22 cellular contexts compared by ENCODE assay signal in genomic region chr10:80184291-80184690, GRCh38. TPM values are rescaled to one million over a fixed set of nuclear protein-coding genes. Genes with fewer than 3 reads are reported as not detected.
DNase-seq lines count a peak whose midpoint lies in the region; ATAC-seq and TF ChIP-seq lines count a peak whose summit lies in the region.
"Had no signal": no experiment of that assay in that cellular context is flagged by ENCODE, and none has a peak within 500 bp of the region (broad histone marks: within the 10 kb centered on the region; RNA-seq: fewer than 3 reads in every experiment).

No MANE protein-coding gene starts in this region.

- H3K4me1 Mint-ChIP-seq in T-helper 1 cell treated with Interleukin-12 subunit alpha and Interleukin-12 subunit beta and Interleukin-4 antibody, amounts not matched to agents 30 μg/mL and 1 μg/mL, for 36 hours (ENCODE audit: low read depth): peaks cover 52% of the 10 kb centered on the region
- H3K4me1 Mint-ChIP-seq in activated T-helper 1 cell treated with anti-CD3 and anti-CD28 coated beads, Interleukin-12 subunit alpha, Interleukin-12 subunit beta, Interleukin-2, Interleukin-4 antibody, amounts not matched to agents 30 ng/mL and 10 ng/mL and 1 ng/mL, durations not matched to agents 14 hours and 24 hours and 36 hours (ENCODE audit: low read depth): peaks cover 72% of the 10 kb centered on the region
- H3K4me1 Mint-ChIP-seq in progenitor cell of endocrine pancreas (ENCODE audit: low read depth): peaks cover 4% of the 10 kb centered on the region

- no peak overlapping the region for H3K4me3 ChIP-seq in right atrium auricular region
- H3K4me3 ChIP-seq: adrenal gland, upper lobe of left lung had no signal

- no peaks in the 10 kb centered on the region for H3K27me3 Mint-ChIP-seq in T-helper 1 cell treated with Interleukin-12 subunit alpha and Interleukin-12 subunit beta and Interleukin-4 antibody, amounts not matched to agents 30 μg/mL and 1 μg/mL, for 36 hours (ENCODE audit: low read depth)
- no peaks in the 10 kb centered on the region for H3K27me3 Mint-ChIP-seq in activated T-helper 1 cell treated with anti-CD3 and anti-CD28 coated beads, Interleukin-12 subunit alpha, Interleukin-12 subunit beta, Interleukin-2, Interleukin-4 antibody, amounts not matched to agents 30 ng/mL and 10 ng/mL and 1 ng/mL, durations not matched to agents 14 hours and 24 hours and 36 hours (ENCODE audit: insufficient read depth)
- no peaks in the 10 kb centered on the region for H3K27me3 Mint-ChIP-seq in progenitor cell of endocrine pancreas

- no peaks in the 10 kb centered on the region for H3K9me3 Mint-ChIP-seq in T-helper 1 cell treated with Interleukin-12 subunit alpha and Interleukin-12 subunit beta and Interleukin-4 antibody, amounts not matched to agents 30 μg/mL and 1 μg/mL, for 36 hours
- no peaks in the 10 kb centered on the region for H3K9me3 Mint-ChIP-seq in activated T-helper 1 cell treated with anti-CD3 and anti-CD28 coated beads, Interleukin-12 subunit alpha, Interleukin-12 subunit beta, Interleukin-2, Interleukin-4 antibody, amounts not matched to agents 30 ng/mL and 10 ng/mL and 1 ng/mL, durations not matched to agents 14 hours and 24 hours and 36 hours
- no peaks in the 10 kb centered on the region for H3K9me3 Mint-ChIP-seq in progenitor cell of endocrine pancreas (ENCODE audit: low read depth)

- no peak overlapping the region for H3K4me3 Mint-ChIP-seq in T-helper 1 cell treated with Interleukin-12 subunit alpha and Interleukin-12 subunit beta and Interleukin-4 antibody, amounts not matched to agents 30 μg/mL and 1 μg/mL, for 36 hours
- no peak overlapping the region for H3K4me3 Mint-ChIP-seq in activated T-helper 1 cell treated with anti-CD3 and anti-CD28 coated beads, Interleukin-12 subunit alpha, Interleukin-12 subunit beta, Interleukin-2, Interleukin-4 antibody, amounts not matched to agents 30 ng/mL and 10 ng/mL and 1 ng/mL, durations not matched to agents 14 hours and 24 hours and 36 hours
- H3K4me3 Mint-ChIP-seq in progenitor cell of endocrine pancreas (ENCODE audit: low read depth): no peak overlapping the region

- peaks cover 5% of the 10 kb centered on the region for H3K36me3 Mint-ChIP-seq in T-helper 1 cell treated with Interleukin-12 subunit alpha and Interleukin-12 subunit beta and Interleukin-4 antibody, amounts not matched to agents 30 μg/mL and 1 μg/mL, for 36 hours (ENCODE audit: low read depth)
- H3K36me3 Mint-ChIP-seq in activated T-helper 1 cell treated with anti-CD3 and anti-CD28 coated beads, Interleukin-12 subunit alpha, Interleukin-12 subunit beta, Interleukin-2, Interleukin-4 antibody, amounts not matched to agents 30 ng/mL and 10 ng/mL and 1 ng/mL, durations not matched to agents 14 hours and 24 hours and 36 hours (ENCODE audit: low read depth): peaks cover 15% of the 10 kb centered on the region
- H3K36me3 Mint-ChIP-seq in progenitor cell of endocrine pancreas (ENCODE audit: insufficient read depth): peaks cover 1% of the 10 kb centered on the region

- peak overlapping the region; percentile 22 for H3K27ac Mint-ChIP-seq in T-helper 1 cell treated with Interleukin-12 subunit alpha and Interleukin-12 subunit beta and Interleukin-4 antibody, amounts not matched to agents 30 μg/mL and 1 μg/mL, for 36 hours
- H3K27ac Mint-ChIP-seq in activated T-helper 1 cell treated with anti-CD3 and anti-CD28 coated beads, Interleukin-12 subunit alpha, Interleukin-12 subunit beta, Interleukin-2, Interleukin-4 antibody, amounts not matched to agents 30 ng/mL and 10 ng/mL and 1 ng/mL, durations not matched to agents 14 hours and 24 hours and 36 hours: peak overlapping the region; percentile 21
- peak overlapping the region; percentile 55 for H3K27ac Mint-ChIP-seq in progenitor cell of endocrine pancreas

- no peak for ATAC-seq in Right ventricle myocardium inferior
- ATAC-seq in esophagus mucosa: no peak
- ATAC-seq: sciatic nerve had no signal

- no peaks in the 10 kb centered on the region for H3K9me3 ChIP-seq in right atrium auricular region
- H3K9me3 ChIP-seq: adrenal gland, Caco-2, upper lobe of left lung had no signal

- H3K27ac ChIP-seq in right atrium auricular region: peak overlapping the region; percentile 87 to 92
- H3K27ac ChIP-seq: adrenal gland, parathyroid adenoma, upper lobe of left lung had no signal

- no peaks in the 10 kb centered on the region for H3K36me3 ChIP-seq in right atrium auricular region
- H3K36me3 ChIP-seq: adrenal gland had no signal

- no peak for DNase-seq in T-helper 1 cell
- no peak for DNase-seq in right atrium auricular region (ENCODE audit: low spot score)
- DNase-seq in Right ventricle myocardium inferior (ENCODE audit: missing footprints): no peak
- no peak for DNase-seq in activated T-helper 1 cell treated with anti-CD3 and anti-CD28 coated beads, Interleukin-12 subunit alpha, Interleukin-12 subunit beta, Interleukin-2, Interleukin-4 antibody, amounts not matched to agents 30 ng/mL and 10 ng/mL and 1 ng/mL, durations not matched to agents 14 hours and 24 hours and 36 hours (ENCODE audit: low spot score)
- DNase-seq in progenitor cell of endocrine pancreas (ENCODE audit: low spot score, unreplicated experiment): no peak
- no peak for DNase-seq in occipital lobe (lab: John Stamatoyannopoulos, UW)
- DNase-seq: activated T-cell treated with anti-CD3 and anti-CD28 coated beads, Interleukin-2, amount 50 U/mL, for 48 hours; adrenal gland; Caco-2; Karpas-422; mesendoderm; NCI-H1092 treated with DMSO at 0.1 percent for 48 hours; NCI-H2029; NCI-H345; NCI-H774; stimulated activated CD4-positive, alpha-beta T cell treated with anti-CD3 and anti-CD28 coated beads, Interleukin-15, amount 100 ng/mL, for 24 hours; upper lobe of left lung had no signal

- H3K4me1 ChIP-seq in right atrium auricular region: peaks cover 0 to 97% of the 10 kb centered on the region in 2 donors
- H3K4me1 ChIP-seq: Caco-2, parathyroid adenoma had no signal

- no peak for TF ChIP-seq CTCF in right atrium auricular region (IDR thresholded peaks at IDR 0.05)
- no peak for TF ChIP-seq CTCF in progenitor cell of endocrine pancreas (IDR thresholded peaks at IDR 0.05; ENCODE audit: unreplicated experiment)

- intact Hi-C loops in Right ventricle myocardium inferior (cut with DNase I): no loop called here
- intact Hi-C loops in activated T-helper 1 cell treated with anti-CD3 and anti-CD28 coated beads, Interleukin-12 subunit alpha, Interleukin-12 subunit beta, Interleukin-2, Interleukin-4 antibody, amounts not matched to agents 30 ng/mL and 10 ng/mL and 1 ng/mL, durations not matched to agents 14 hours and 24 hours and 36 hours (cut with micrococcal nuclease): no loop called here

- H3K27me3 ChIP-seq in right atrium auricular region: no peaks in the 10 kb centered on the region
- H3K27me3 ChIP-seq: adrenal gland, upper lobe of left lung had no signal

RNA-seq across cellular contexts. Expression of gene ANXA11, which starts 21.0 kb away (rescaled TPM):
- total RNA-seq in right atrium auricular region: 100 to 1,000 TPM; 224 to 266 TPM
- total RNA-seq in Right ventricle myocardium inferior: 420 TPM
- 216 and 239 TPM in 2 replicates for total RNA-seq in activated T-helper 1 cell treated with anti-CD3 and anti-CD28 coated beads, Interleukin-12 subunit alpha, Interleukin-12 subunit beta, Interleukin-2, Interleukin-4 antibody, amounts not matched to agents 30 ng/mL and 10 ng/mL and 1 ng/mL, durations not matched to agents 14 hours and 24 hours and 36 hours
- 120 and 126 TPM in 2 replicates for total RNA-seq in progenitor cell of endocrine pancreas
- 2.3 TPM for total RNA-seq in occipital lobe
- 261 TPM for total RNA-seq in esophagus mucosa

RNA-seq across cellular contexts. Expression of gene PLAC9, which starts 51.8 kb away (rescaled TPM):
- total RNA-seq in right atrium auricular region: 10 to 100 TPM; 25.5 to 36.3 TPM
- total RNA-seq in Right ventricle myocardium inferior: 45.2 TPM
- total RNA-seq in activated T-helper 1 cell treated with anti-CD3 and anti-CD28 coated beads, Interleukin-12 subunit alpha, Interleukin-12 subunit beta, Interleukin-2, Interleukin-4 antibody, amounts not matched to agents 30 ng/mL and 10 ng/mL and 1 ng/mL, durations not matched to agents 14 hours and 24 hours and 36 hours: not detected in 2 replicates
- total RNA-seq in progenitor cell of endocrine pancreas: 0.79 and 1.6 TPM in 2 replicates
- 1.6 TPM for total RNA-seq in occipital lobe
- 5.0 TPM for total RNA-seq in esophagus mucosa
- total RNA-seq: Caco-2, OCI-LY7 had no signal

Comparison
In these comparisons a context has a peak if more than half of its experiments do, and no peak if none do; other contexts are left out.
1. RNA of gene ANXA11, which starts 21.0 kb away (total RNA-seq): 420 TPM in Right ventricle myocardium inferior (single experiment), 224 to 266 TPM in right atrium auricular region, 261 TPM in esophagus mucosa (single experiment), 216 to 239 TPM in activated T-helper 1 cell treated with anti-CD3 and anti-CD28 coated beads, Interleukin-12 subunit alpha, Interleukin-12 subunit beta, Interleukin-2, Interleukin-4 antibody, amounts not matched to agents 30 ng/mL and 10 ng/mL and 1 ng/mL, durations not matched to agents 14 hours and 24 hours and 36 hours and 120 to 126 TPM in progenitor cell of endocrine pancreas; 2.3 TPM in occipital lobe (single experiment); every median in the first group is over 10 times any median in the second.
2. Peak in every context shown above with its lines, with median percentiles within 50 percentile points of each other: H3K27ac Mint-ChIP-seq.